In the genomic region with DNA sequence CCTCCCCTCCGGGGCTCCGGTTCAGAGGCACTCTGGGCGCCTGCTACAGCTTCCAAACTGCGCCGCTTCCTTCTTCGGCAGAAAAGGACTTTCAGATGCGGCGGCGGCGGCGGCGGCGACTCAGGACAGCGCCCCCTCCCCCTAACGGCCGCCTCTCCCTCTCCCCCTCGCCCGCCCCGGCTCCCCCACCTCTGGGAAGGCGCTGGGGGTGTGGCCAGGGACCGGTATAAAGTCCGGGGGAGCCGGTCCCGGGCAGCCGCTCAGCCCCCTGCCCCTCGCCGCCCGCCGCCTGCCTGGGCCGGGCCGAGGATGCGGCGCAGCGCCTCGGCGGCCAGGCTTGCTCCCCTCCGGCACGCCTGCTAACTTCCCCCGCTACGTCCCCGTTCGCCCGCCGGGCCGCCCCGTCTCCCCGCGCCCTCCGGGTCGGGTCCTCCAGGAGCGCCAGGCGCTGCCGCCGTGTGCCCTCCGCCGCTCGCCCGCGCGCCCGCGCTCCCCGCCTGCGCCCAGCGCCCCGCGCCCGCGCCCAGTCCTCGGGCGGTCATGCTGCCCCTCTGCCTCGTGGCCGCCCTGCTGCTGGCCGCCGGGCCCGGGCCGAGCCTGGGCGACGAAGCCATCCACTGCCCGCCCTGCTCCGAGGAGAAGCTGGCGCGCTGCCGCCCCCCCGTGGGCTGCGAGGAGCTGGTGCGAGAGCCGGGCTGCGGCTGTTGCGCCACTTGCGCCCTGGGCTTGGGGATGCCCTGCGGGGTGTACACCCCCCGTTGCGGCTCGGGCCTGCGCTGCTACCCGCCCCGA, we compare ENCODE assay signal across 8 cellular contexts. TPM values are rescaled to one million over a fixed set of nuclear protein-coding genes. Genes with fewer than 3 reads are reported as not detected.
DNase-seq lines count a peak whose midpoint lies in the region; ATAC-seq and TF ChIP-seq lines count a peak whose summit lies in the region.

Gene IGFBP4, plus strand, starts transcription at position 255 of the 792 bp plus-strand sequence. Its CDS starts 286 bp downstream, at position 541.

- H3K9ac ChIP-seq in mucosa of stomach (ENCODE audit: low read length): peak within 1 kb of the TSS; percentile 85

- ATAC-seq in HG03108 (IDR thresholded peaks at IDR 0.05; ENCODE audit: unreplicated experiment) (peak; percentile 48), esophagus mucosa (peak; percentile 55), GM18870 (IDR thresholded peaks at IDR 0.05; ENCODE audit: unreplicated experiment) (no peak)

- no peaks in the 10 kb centered on the region for H3K27me3 ChIP-seq in PC-9 (ENCODE audit: insufficient read depth, low read depth)
- H3K27me3 ChIP-seq in mucosa of stomach (ENCODE audit: control insufficient read depth, insufficient read depth, low read length): no peaks in the 10 kb centered on the region

- H3K9me3 ChIP-seq in PC-9 (ENCODE audit: insufficient read depth, low read depth): no peaks in the 10 kb centered on the region
- H3K9me3 ChIP-seq in mucosa of stomach (ENCODE audit: control insufficient read depth, low read length): no peaks in the 10 kb centered on the region

- H3K79me2 ChIP-seq in PC-9 (ENCODE audit: low read depth): no peaks in the 10 kb centered on the region; the same call in none of the 2 replicates

- H3K4me2 ChIP-seq in PC-9: peak within 1 kb of the TSS; percentile 89

- DNase-seq in C1 segment of cervical spinal cord (lab: John Stamatoyannopoulos, UW): peak in 12 of 14 donors; percentile 3 to 67 (median 28)
- DNase-seq in PC-9: peak; percentile 51 to 76
- DNase-seq in activated T-cell treated with anti-CD3 and anti-CD28 coated beads, Interleukin-2, amount 50 U/mL, for 48 hours: peak; percentile 77 to 83
- DNase-seq in stimulated activated CD8-positive, alpha-beta memory T cell treated with anti-CD3 and anti-CD28 coated beads, Interleukin-7, amount 100 ng/mL, for 48 hours (ENCODE audit: extremely low read depth in 1 of 2, low read depth in 1 of 2): peak; percentile 43 to 51

- H2AFZ ChIP-seq in PC-9: peak within 1 kb of the TSS; percentile 72

- H3K27ac ChIP-seq in PC-9: no peak within 1 kb of the TSS

- POLR2A ChIA-PET in PC-9 (lab: Charles Lee; ENCODE audit: unreplicated experiment): interaction anchor here (0.6 to 1.2 kb wide), 5 partner anchors 20 to 1211 kb away, joined by 3 to 6 read pairs (median 4); no protein-coding TSS in a partner anchor

- H3F3A ChIP-seq in PC-9 (ENCODE audit: insufficient read depth, low read depth): peaks cover 18% of the 10 kb centered on the region

- no peaks in the 10 kb centered on the region for H4K20me1 ChIP-seq in PC-9 (ENCODE audit: insufficient read depth)

- no peak; the same call in 1 of the 2 replicates for TF ChIP-seq CTCF in PC-9 (conservative IDR thresholded peaks at IDR 0.05)

- BruUV-seq in PC-9 (replicated peaks; lab: Mats Ljungman, UMichigan): no TSS peak

- H3K36me3 ChIP-seq in PC-9 (ENCODE audit: low read depth) (no peaks in the 10 kb centered on the region), mucosa of stomach (ENCODE audit: control insufficient read depth, insufficient read depth, low read length) (no peaks in the 10 kb centered on the region)

- peak within 1 kb of the TSS; percentile 73 for H3K4me3 ChIP-seq in PC-9
- H3K4me3 ChIP-seq in mucosa of stomach (ENCODE audit: low read length): peak within 1 kb of the TSS; percentile 87

- CTCF ChIA-PET in PC-9 (lab: Charles Lee): interaction anchor here (0.9 to 1.2 kb wide), 3 partner anchors 10 to 90 kb away, joined by 3 to 7 read pairs (median 4); no protein-coding TSS in a partner anchor

- H3K4me1 ChIP-seq in PC-9 (replicated peaks; ENCODE audit: insufficient read depth) (peaks cover 21% of the 10 kb centered on the region), mucosa of stomach (ENCODE audit: control insufficient read depth, insufficient read depth, low read length) (peaks cover 44% of the 10 kb centered on the region)

- intact Hi-C loops in PC-9 (cut with micrococcal nuclease; ENCODE audit: unreplicated experiment): loop anchor here (5.0 kb wide), 2 partner anchors 49 to 74 kb away; no protein-coding TSS in a partner anchor

- no peaks in the 10 kb centered on the region for H3K9me2 ChIP-seq in PC-9 (ENCODE audit: insufficient read depth)

RNA-seq across cellular contexts. Expression of gene IGFBP4, which starts in this region (rescaled TPM):
- total RNA-seq in PC-9 (2021): 138 and 211 TPM in 2 replicates
- 72.1 TPM for total RNA-seq in esophagus mucosa

Comparison
In these comparisons a context has a peak if more than half of its experiments do, and no peak if none do; other contexts are left out.
1. DNase-seq: peak in every context shown above with its lines; median percentile 80 in activated T-cell treated with anti-CD3 and anti-CD28 coated beads, Interleukin-2, amount 50 U/mL, for 48 hours; 64 in PC-9; 47 in stimulated activated CD8-positive, alpha-beta memory T cell treated with anti-CD3 and anti-CD28 coated beads, Interleukin-7, amount 100 ng/mL, for 48 hours; 28 in C1 segment of cervical spinal cord.